Comparison of ENCODE assay signal across 1 cellular context in genomic region chr1:202343652-202344349, GRCh38.
TF ChIP-seq lines count a peak whose summit lies in the region.

No MANE protein-coding gene starts in this region.

TF ChIP-seq in GM12878, 131 proteins besides CTCF, POLR2A, EP300 and RAD21:
- TF ChIP-seq ZBTB11 (CRISPR knock-in tag; IDR thresholded peaks at IDR 0.05) (no peak), MTA2 (IDR thresholded peaks at IDR 0.05; ENCODE audit: low read depth) (0 out of 2 replicates have a peak, but pooled peaks have one; percentile 25), SMAD1 (IDR thresholded peaks at IDR 0.05; ENCODE audit: low read depth, partially characterized antibody) (peak; percentile 28), CREM (IDR thresholded peaks at IDR 0.05; ENCODE audit: low read depth) (no peak), HDGF (IDR thresholded peaks at IDR 0.05) (no peak), DPF2 (IDR thresholded peaks at IDR 0.05) (no peak), MLLT1 (IDR thresholded peaks at IDR 0.05) (0 out of 2 replicates have a peak, but pooled peaks have one; percentile 31), RELB (IDR thresholded peaks at IDR 0.05; ENCODE audit: low read depth) (0 out of 2 replicates have a peak, but pooled peaks have one; percentile 25), YBX1 (IDR thresholded peaks at IDR 0.05) (0 out of 2 replicates have a peak, but pooled peaks have one; percentile 50), TBL1XR1 (IDR thresholded peaks at IDR 0.05; ENCODE audit: low read depth, low read length) (no peak), RAD51 (IDR thresholded peaks at IDR 0.05) (peak; percentile 15; the same call in 1 of the 2 replicates), TCF12 (IDR thresholded peaks at IDR 0.05; ENCODE audit: low read depth, low read length) (no peak), SMC3 (IDR thresholded peaks at IDR 0.05; ENCODE audit: borderline replicate concordance, low read length) (peak; percentile 71; the same call in 1 of the 2 replicates), ZNF384 (IDR thresholded peaks at IDR 0.05; ENCODE audit: borderline replicate concordance, low read depth, low read length) (peak; percentile 21; the same call in 1 of the 2 replicates), YY1 (IDR thresholded peaks at IDR 0.05; ENCODE audit: low read depth, low read length) (no peak), NBN (IDR thresholded peaks at IDR 0.05) (peak; percentile 75)
